27 cellular contexts compared by ENCODE assay signal in the genomic region with DNA sequence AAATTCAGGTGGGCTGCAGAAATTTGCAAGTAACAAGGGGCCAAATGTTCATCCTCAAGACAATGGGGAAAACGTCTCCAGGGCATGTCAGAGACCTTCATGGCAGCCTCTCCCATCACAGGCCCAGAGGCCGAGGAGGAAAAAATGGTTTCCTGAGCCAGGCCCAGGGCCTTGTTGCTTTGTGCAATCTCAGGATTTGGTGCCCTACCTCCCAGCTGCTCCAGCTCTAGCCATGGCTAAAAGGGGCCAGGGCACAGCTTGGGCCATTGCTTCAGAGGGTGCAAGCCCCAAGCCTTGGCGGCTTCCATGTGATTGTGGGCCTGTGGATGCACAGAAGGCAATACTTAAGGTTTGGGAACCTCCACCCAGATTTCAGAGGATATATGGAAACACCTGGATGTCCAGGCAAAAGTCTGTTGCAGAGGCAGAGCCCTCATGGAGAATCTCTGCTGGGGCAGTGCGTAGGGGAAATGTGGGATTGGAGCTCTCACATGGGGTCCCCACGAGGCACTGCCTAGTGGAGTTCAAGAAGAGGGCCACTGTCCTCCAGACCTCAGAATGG.
"Had no signal": no experiment of that assay in that cellular context is flagged by ENCODE, and none has a peak within 500 bp of the region (broad histone marks: within the 10 kb centered on the region; RNA-seq: fewer than 3 reads in every experiment).

No MANE protein-coding gene starts in this region.

- H3K4me3 ChIP-seq: left lung, lung, neural progenitor cell, right atrium auricular region, skin epidermis, tibial nerve, upper lobe of left lung, vagina had no signal

- FAIRE-seq: islet of Langerhans, kidney had no signal

- H3K9ac ChIP-seq: neural progenitor cell, parathyroid adenoma had no signal

- H3K27ac ChIP-seq: left lung, neural progenitor cell, neutrophil, parathyroid adenoma, right atrium auricular region, skin epidermis, tibial nerve, upper lobe of left lung, vagina had no signal

- ATAC-seq: left colon; left lung; natural killer cell; sciatic nerve; stimulated activated naive B cell treated with anti-CD40 and anti-IgM and Interleukin-4, amounts not matched to agents 10 μg/mL and 1 μg/mL and 100 μg/mL, for 72 hours had no signal

- H3K27me3 ChIP-seq: left lung, neural progenitor cell, neutrophil, right atrium auricular region, tibial nerve, upper lobe of left lung, vagina had no signal

- H3K4me2 ChIP-seq: neural progenitor cell had no signal

- DNase-seq: hypothalamus; immature natural killer cell; kidney; left colon; left lung; mesendoderm; naive B cell; natural killer cell; nephron progenitor cell; occipital lobe; stimulated activated CD4-positive, alpha-beta T cell treated with anti-CD3 and anti-CD28 coated beads, Interleukin-12 subunit alpha, Interleukin-12 subunit beta, amount 100 ng/mL, for 4 hours; stimulated activated CD4-positive, alpha-beta T cell treated with anti-CD3 and anti-CD28 coated beads, Interleukin-15, amount 100 ng/mL, for 24 hours; stimulated activated CD4-positive, alpha-beta T cell treated with anti-CD3 and anti-CD28 coated beads, Interleukin-2, amount 100 ng/mL, for 24 hours; stimulated activated CD4-positive, alpha-beta T cell treated with anti-CD3 and anti-CD28 coated beads, Interleukin-4, amount 100 ng/mL, for 1 hour; stimulated activated naive B cell treated with anti-CD40 and anti-IgM and Interleukin-4, amounts not matched to agents 10 μg/mL and 1 μg/mL and 100 μg/mL, for 72 hours; substantia nigra; upper lobe of left lung had no signal

- H2AFZ ChIP-seq: neural progenitor cell, parathyroid adenoma had no signal

- H3K4me1 ChIP-seq: left lung, parathyroid adenoma had no signal

- H3K9me3 ChIP-seq: neutrophil, right atrium auricular region, vagina had no signal

- H3K36me3 ChIP-seq: neutrophil had no signal
